In the genomic region with DNA sequence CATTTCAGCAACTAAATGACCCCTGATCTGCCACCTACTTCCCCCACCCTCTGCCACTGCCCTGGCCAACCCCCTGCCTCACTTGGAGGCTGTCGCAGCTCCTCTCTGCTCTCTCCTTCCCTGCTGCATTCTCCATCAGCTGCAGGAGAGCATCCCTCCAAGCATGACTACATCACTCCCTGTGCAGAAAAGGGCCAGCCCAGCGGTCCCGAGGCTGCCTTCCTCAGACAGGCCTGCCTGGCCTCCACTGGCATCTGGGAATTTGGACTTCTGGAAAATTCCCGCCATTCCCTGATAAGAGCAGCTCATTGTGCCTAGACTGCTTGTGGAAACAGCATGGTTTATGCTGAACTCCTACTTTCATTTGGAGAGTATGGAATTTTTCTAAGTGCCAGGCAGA, we compare ENCODE assay signal across 1 cellular context.
TF ChIP-seq lines count a peak whose summit lies in the region.

No MANE protein-coding gene starts in this region.

TF ChIP-seq in GM12878, 131 proteins besides CTCF, POLR2A, EP300 and RAD21:
- no peak for TF ChIP-seq POLR2AphosphoS2 (IDR thresholded peaks at IDR 0.05; ENCODE audit: low read depth, low read length)
- no peak for TF ChIP-seq NRF1 (conservative IDR thresholded peaks at IDR 0.05; ENCODE audit: low read depth, low read length)
- no peak for TF ChIP-seq NFYA (IDR thresholded peaks at IDR 0.05; ENCODE audit: borderline replicate concordance, low read depth, low read length)
- TF ChIP-seq, protein P1, sequence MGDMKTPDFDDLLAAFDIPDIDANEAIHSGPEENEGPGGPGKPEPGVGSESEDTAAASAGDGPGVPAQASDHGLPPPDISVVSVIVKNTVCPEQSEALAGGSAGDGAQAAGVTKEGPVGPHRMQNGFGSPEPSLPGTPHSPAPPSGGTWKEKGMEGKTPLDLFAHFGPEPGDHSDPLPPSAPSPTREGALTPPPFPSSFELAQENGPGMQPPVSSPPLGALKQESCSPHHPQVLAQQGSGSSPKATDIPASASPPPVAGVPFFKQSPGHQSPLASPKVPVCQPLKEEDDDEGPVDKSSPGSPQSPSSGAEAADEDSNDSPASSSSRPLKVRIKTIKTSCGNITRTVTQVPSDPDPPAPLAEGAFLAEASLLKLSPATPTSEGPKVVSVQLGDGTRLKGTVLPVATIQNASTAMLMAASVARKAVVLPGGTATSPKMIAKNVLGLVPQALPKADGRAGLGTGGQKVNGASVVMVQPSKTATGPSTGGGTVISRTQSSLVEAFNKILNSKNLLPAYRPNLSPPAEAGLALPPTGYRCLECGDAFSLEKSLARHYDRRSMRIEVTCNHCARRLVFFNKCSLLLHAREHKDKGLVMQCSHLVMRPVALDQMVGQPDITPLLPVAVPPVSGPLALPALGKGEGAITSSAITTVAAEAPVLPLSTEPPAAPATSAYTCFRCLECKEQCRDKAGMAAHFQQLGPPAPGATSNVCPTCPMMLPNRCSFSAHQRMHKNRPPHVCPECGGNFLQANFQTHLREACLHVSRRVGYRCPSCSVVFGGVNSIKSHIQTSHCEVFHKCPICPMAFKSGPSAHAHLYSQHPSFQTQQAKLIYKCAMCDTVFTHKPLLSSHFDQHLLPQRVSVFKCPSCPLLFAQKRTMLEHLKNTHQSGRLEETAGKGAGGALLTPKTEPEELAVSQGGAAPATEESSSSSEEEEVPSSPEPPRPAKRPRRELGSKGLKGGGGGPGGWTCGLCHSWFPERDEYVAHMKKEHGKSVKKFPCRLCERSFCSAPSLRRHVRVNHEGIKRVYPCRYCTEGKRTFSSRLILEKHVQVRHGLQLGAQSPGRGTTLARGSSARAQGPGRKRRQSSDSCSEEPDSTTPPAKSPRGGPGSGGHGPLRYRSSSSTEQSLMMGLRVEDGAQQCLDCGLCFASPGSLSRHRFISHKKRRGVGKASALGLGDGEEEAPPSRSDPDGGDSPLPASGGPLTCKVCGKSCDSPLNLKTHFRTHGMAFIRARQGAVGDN (IDR thresholded peaks at IDR 0.05), result no peak
